ENCODE assay signal across 16 cellular contexts in genomic region chr2:172938713-172939375, GRCh38.
"Had no signal": no experiment of that assay in that cellular context is flagged by ENCODE, and none has a peak within 500 bp of the region (broad histone marks: within the 10 kb centered on the region; RNA-seq: fewer than 3 reads in every experiment).

No MANE protein-coding gene starts in this region.

- DNase-seq: activated CD4-positive, alpha-beta T cell treated with anti-CD3 and anti-CD28 coated beads for 36 hours; activated CD8-positive, alpha-beta T cell treated with anti-CD3 and anti-CD28 coated beads for 36 hours; activated effector memory CD4-positive, alpha-beta T cell treated with Interleukin-2 at 50 U/mL for 16 hours; activated T-cell treated with anti-CD3 and anti-CD28 coated beads, Interleukin-2, amount 50 U/mL, for 4 hours; amygdala; glutamatergic neuron; hypothalamus; kidney glomerular epithelial cell; mesendoderm; nephron progenitor cell; occipital lobe; right cardiac atrium; T-helper 17 cell; upper lobe of right lung; WERI-Rb-1 had no signal

- ATAC-seq: activated CD4-positive, alpha-beta T cell treated with anti-CD3 and anti-CD28 coated beads for 36 hours; activated CD8-positive, alpha-beta T cell treated with anti-CD3 and anti-CD28 coated beads for 36 hours; activated T-cell treated with anti-CD3 and anti-CD28 coated beads, Interleukin-2, amount 50 U/mL, for 4 hours; right cardiac atrium; T-helper 17 cell; upper lobe of right lung had no signal

- H3K27ac ChIP-seq: epithelial cell of prostate, upper lobe of right lung, WERI-Rb-1 had no signal

- H3K4me1 ChIP-seq: upper lobe of right lung had no signal

- H3K27me3 ChIP-seq: upper lobe of right lung had no signal

- H3K36me3 ChIP-seq: upper lobe of right lung, WERI-Rb-1 had no signal

- H3K4me3 ChIP-seq: upper lobe of right lung had no signal

- H3K9me3 ChIP-seq: upper lobe of right lung had no signal
